ENCODE assay signal across 25 cellular contexts in the genomic region with DNA sequence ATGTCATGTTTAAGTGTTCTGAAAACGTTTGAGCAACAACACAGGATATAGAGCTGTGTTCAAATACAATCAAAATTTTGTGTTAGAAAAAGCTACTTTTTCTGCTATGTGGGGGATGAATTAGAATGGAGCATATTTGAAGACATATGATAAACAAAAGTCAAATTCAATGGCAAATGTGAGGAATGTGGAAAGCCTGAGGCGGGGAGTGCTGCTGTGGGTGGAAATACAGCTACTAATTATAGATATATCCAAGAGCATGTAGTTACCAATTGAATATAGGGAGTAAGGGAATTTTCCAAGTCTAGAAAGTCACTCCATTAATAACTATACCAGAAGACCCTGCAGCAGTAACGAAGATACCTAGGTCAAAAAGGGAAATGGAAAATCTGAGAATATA.
DNase-seq lines count a peak whose midpoint lies in the region; ATAC-seq and FAIRE-seq lines count a peak whose summit lies in the region.
"Had no signal": no experiment of that assay in that cellular context is flagged by ENCODE, and none has a peak within 500 bp of the region (broad histone marks: within the 10 kb centered on the region; RNA-seq: fewer than 3 reads in every experiment).

No MANE protein-coding gene starts in this region.

- no peak for FAIRE-seq in small intestine (lab: Jason Lieb, UNC)
- FAIRE-seq: A549, GM12878, GM12892, GM18507, GM19239 had no signal

- no peaks in the 10 kb centered on the region for H3K9me3 ChIP-seq in small intestine (ENCODE audit: control insufficient read depth, low read depth)
- H3K9me3 ChIP-seq: A549; BLaER1 treated with 17β-estradiol and CSF1 and Interleukin-3, amounts not matched to agents 10 nM and 100 nM had no signal

- ATAC-seq in GM19328 (IDR thresholded peaks at IDR 0.05; ENCODE audit: unreplicated experiment) (no peak), GM18868 (IDR thresholded peaks at IDR 0.05; ENCODE audit: unreplicated experiment) (no peak)
- ATAC-seq: A549; CD8-positive, alpha-beta T cell; GM12878 had no signal

- H3K36me3 ChIP-seq in small intestine (ENCODE audit: control insufficient read depth in 2 of 2, insufficient read depth in 2 of 2, low read length in 2 of 2), result no peaks in the 10 kb centered on the region
- H3K36me3 ChIP-seq: BLaER1 treated with 17β-estradiol and CSF1 and Interleukin-3, amounts not matched to agents 10 nM and 100 nM had no signal

- WGBS in small intestine, 3 donors, result 53 to 60% (median 53%) methylated on average over 3 of the region's 3 CpGs

- no peak overlapping the region for H3K4me3 ChIP-seq in small intestine (ENCODE audit: low read depth in 1 of 2, low read length in 2 of 2)
- H3K4me3 ChIP-seq: A549; BLaER1 treated with 17β-estradiol and CSF1 and Interleukin-3, amounts not matched to agents 10 nM and 100 nM; GM12878 had no signal

- H3K27ac ChIP-seq in small intestine (ENCODE audit: low read depth in 1 of 2, low read length in 1 of 2), result no peak overlapping the region
- H3K27ac ChIP-seq: 22Rv1; A549; BLaER1 treated with 17β-estradiol and CSF1 and Interleukin-3, amounts not matched to agents 10 nM and 100 nM; C4-2B had no signal

- H3K27me3 ChIP-seq in small intestine (ENCODE audit: control insufficient read depth in 2 of 2, insufficient read depth in 2 of 2, low read length in 2 of 2), result no peaks in the 10 kb centered on the region
- H3K27me3 ChIP-seq: BLaER1 treated with 17β-estradiol and CSF1 and Interleukin-3, amounts not matched to agents 10 nM and 100 nM had no signal

- peak; percentile 27 for DNase-seq in COLO829 (ENCODE audit: low spot score)
- DNase-seq in RPMI7951 (ENCODE audit: low read depth), result peak; percentile 7
- DNase-seq in foreskin melanocyte, result peak; percentile 87
- DNase-seq in small intestine, result no peak
- DNase-seq: AML-193; CD4-positive, alpha-beta T cell; CD8-positive, alpha-beta T cell; COR-L47; DMS 273 treated with DMSO at 0.1 percent for 48 hours; DMS153; DMS53; DMS79; DND-41; EL; GDM1 had no signal

- H3K4me1 ChIP-seq in small intestine (ENCODE audit: control insufficient read depth in 2 of 2, insufficient read depth in 1 of 2, low read depth in 1 of 2, low read length in 1 of 2), result no peaks in the 10 kb centered on the region
- H3K4me1 ChIP-seq: A549; BLaER1 treated with 17β-estradiol and CSF1 and Interleukin-3, amounts not matched to agents 10 nM and 100 nM had no signal
